Comparison of ENCODE assay signal across 22 cellular contexts in genomic region chr10:60305394-60305892, GRCh38.
A peak's percentile ranks its signal among the peaks of the same experiment; 100 is the strongest.
DNase-seq lines count a peak whose midpoint lies in the region; ATAC-seq and TF ChIP-seq lines count a peak whose summit lies in the region.
"Had no signal": no experiment of that assay in that cellular context is flagged by ENCODE, and none has a peak within 500 bp of the region (broad histone marks: within the 10 kb centered on the region; RNA-seq: fewer than 3 reads in every experiment).

No MANE protein-coding gene starts in this region.

- no peak overlapping the region for H3K9ac ChIP-seq in PC-3 (ENCODE audit: low read length)
- H3K9ac ChIP-seq in mesendoderm (ENCODE audit: low read length), result no peak overlapping the region
- H3K9ac ChIP-seq: KMS-11 had no signal

- TF ChIP-seq CTCF in PC-3 (conservative IDR thresholded peaks at IDR 0.05; ENCODE audit: low read depth, low read length) (no peak), GM20000 (IDR thresholded peaks at IDR 0.05; ENCODE audit: extremely low read depth, missing control alignments) (no peak)

- H3K9me3 ChIP-seq in PC-3 (ENCODE audit: low read length), result no peaks in the 10 kb centered on the region
- H3K9me3 ChIP-seq: Caco-2, thoracic aorta had no signal

- H3K79me2 ChIP-seq in PC-3 (ENCODE audit: low read length) (no peaks in the 10 kb centered on the region), mesendoderm (ENCODE audit: control insufficient read depth, insufficient read depth, low read length) (no peaks in the 10 kb centered on the region)
- H3K79me2 ChIP-seq: hepatocyte had no signal

- H3K4me1 Mint-ChIP-seq in activated CD8-positive, alpha-beta T cell treated with anti-CD3 and anti-CD28 coated beads, Interleukin-2, amount 10 ng/mL, durations not matched to agents 7 days and 5 days (ENCODE audit: low read depth), result no peaks in the 10 kb centered on the region

- no peak overlapping the region for H3K56ac ChIP-seq in mesendoderm (ENCODE audit: low read length)

- no peak overlapping the region for H2BK5ac ChIP-seq in mesendoderm (ENCODE audit: low read length)

- H3K4me3 ChIP-seq in PC-3 (ENCODE audit: low read length) (no peak overlapping the region), mesendoderm (ENCODE audit: low read length) (no peak overlapping the region)
- H3K4me3 ChIP-seq: hepatocyte, thoracic aorta had no signal

- peak overlapping the region; percentile 24 for H3K18ac ChIP-seq in mesendoderm (ENCODE audit: low read length)

- H3K27ac ChIP-seq in PC-3 (ENCODE audit: low read length) (no peak overlapping the region), mesendoderm (ENCODE audit: low read depth, low read length) (no peak overlapping the region)
- H3K27ac ChIP-seq: hepatocyte, KMS-11, thoracic aorta had no signal

- H3K4me1 ChIP-seq in PC-3 (ENCODE audit: insufficient read depth, low read length) (peaks cover 9% of the 10 kb centered on the region), mesendoderm (ENCODE audit: control insufficient read depth, low read depth, low read length) (no peaks in the 10 kb centered on the region)

- intact Hi-C loops in PC-3 (cut with micrococcal nuclease), result no loop called here

- H4K5ac ChIP-seq in mesendoderm (ENCODE audit: low read length), result no peak overlapping the region

- ATAC-seq in PC-3, result peak; percentile 68; the same call in 1 of the 2 replicates
- ATAC-seq in GM18907 (IDR thresholded peaks at IDR 0.05; ENCODE audit: unreplicated experiment), result no peak
- ATAC-seq in GM18867 (IDR thresholded peaks at IDR 0.05; ENCODE audit: unreplicated experiment), result no peak
- no peak for ATAC-seq in activated CD8-positive, alpha-beta T cell treated with anti-CD3 and anti-CD28 coated beads, Interleukin-2, amount 10 ng/mL, durations not matched to agents 7 days and 5 days
- ATAC-seq: activated CD4-positive, alpha-beta T cell treated with anti-CD3 and anti-CD28 coated beads for 36 hours; naive thymus-derived CD4-positive, alpha-beta T cell; Panc1 had no signal

- H4K20me1 ChIP-seq in PC-3 (ENCODE audit: low read length), result no peaks in the 10 kb centered on the region

- no TSS peak for BruUV-seq in PC-3 (replicated peaks; lab: Mats Ljungman, UMichigan)

- H3K9me3 Mint-ChIP-seq in activated CD8-positive, alpha-beta T cell treated with anti-CD3 and anti-CD28 coated beads, Interleukin-2, amount 10 ng/mL, durations not matched to agents 7 days and 5 days (ENCODE audit: insufficient read depth), result no peaks in the 10 kb centered on the region
- H3K9me3 Mint-ChIP-seq: T-helper 1 cell treated with Interleukin-12 subunit alpha and Interleukin-12 subunit beta and Interleukin-4 antibody, amounts not matched to agents 30 μg/mL and 1 μg/mL, for 36 hours had no signal

- no peaks in the 10 kb centered on the region for H3K36me3 ChIP-seq in PC-3 (ENCODE audit: low read depth, low read length)
- no peaks in the 10 kb centered on the region for H3K36me3 ChIP-seq in mesendoderm (ENCODE audit: control insufficient read depth, insufficient read depth, low read length)
- H3K36me3 ChIP-seq: thoracic aorta had no signal

- no peak overlapping the region for H2AK5ac ChIP-seq in mesendoderm (ENCODE audit: low read length)

- H3K4ac ChIP-seq in mesendoderm (ENCODE audit: low read depth, low read length), result no peak overlapping the region

- no peaks in the 10 kb centered on the region for H3K9me2 ChIP-seq in PC-3 (replicated peaks; ENCODE audit: low read length)

- H3K27me3 Mint-ChIP-seq in activated CD8-positive, alpha-beta T cell treated with anti-CD3 and anti-CD28 coated beads, Interleukin-2, amount 10 ng/mL, durations not matched to agents 7 days and 5 days (ENCODE audit: low read depth), result no peaks in the 10 kb centered on the region
- H3K27me3 Mint-ChIP-seq: activated CD4-positive, alpha-beta T cell treated with anti-CD3 and anti-CD28 coated beads for 36 hours; naive thymus-derived CD4-positive, alpha-beta T cell had no signal

- no peak overlapping the region for H4K8ac ChIP-seq in mesendoderm (ENCODE audit: low read depth, low read length)

- CTCF ChIA-PET in PC-3 (lab: Charles Lee), result no interaction called here
- CTCF ChIA-PET in activated CD8-positive, alpha-beta T cell treated with anti-CD3 and anti-CD28 coated beads, Interleukin-2, amount 10 ng/mL, durations not matched to agents 7 days and 5 days (lab: Charles Lee), result no interaction called here

- peak overlapping the region; percentile 9 for H2AFZ ChIP-seq in PC-3 (ENCODE audit: low read length)
- H2AFZ ChIP-seq: hepatocyte had no signal

- no peak overlapping the region for H2BK120ac ChIP-seq in mesendoderm (ENCODE audit: low read depth, low read length)

- no peaks in the 10 kb centered on the region for H3K79me1 ChIP-seq in mesendoderm (ENCODE audit: low read length)

- H3K23ac ChIP-seq in mesendoderm (ENCODE audit: low read length), result no peak overlapping the region

- no peak overlapping the region for H3K4me3 Mint-ChIP-seq in activated CD8-positive, alpha-beta T cell treated with anti-CD3 and anti-CD28 coated beads, Interleukin-2, amount 10 ng/mL, durations not matched to agents 7 days and 5 days
- H3K4me3 Mint-ChIP-seq: activated CD4-positive, alpha-beta T cell treated with anti-CD3 and anti-CD28 coated beads for 36 hours; activated naive CD8-positive, alpha-beta T cell; naive thymus-derived CD4-positive, alpha-beta T cell; T-helper 1 cell treated with Interleukin-12 subunit alpha and Interleukin-12 subunit beta and Interleukin-4 antibody, amounts not matched to agents 30 μg/mL and 1 μg/mL, for 36 hours had no signal

- WGBS in mesendoderm (ENCODE audit: extremely low coverage, insufficient coverage, low lambda C conversion rate), result no CpG with 5 or more reads among the region's 5 CpGs

- POLR2A ChIA-PET in PC-3 (lab: Charles Lee; ENCODE audit: unreplicated experiment), result no interaction called here
- POLR2A ChIA-PET in activated CD8-positive, alpha-beta T cell treated with anti-CD3 and anti-CD28 coated beads, Interleukin-2, amount 10 ng/mL, durations not matched to agents 7 days and 5 days (lab: Charles Lee), result no interaction called here

- no peak overlapping the region for H2BK15ac ChIP-seq in mesendoderm (replicated peaks; ENCODE audit: low read depth)

- no peak overlapping the region for H3K27ac Mint-ChIP-seq in activated CD8-positive, alpha-beta T cell treated with anti-CD3 and anti-CD28 coated beads, Interleukin-2, amount 10 ng/mL, durations not matched to agents 7 days and 5 days
- H3K27ac Mint-ChIP-seq: activated CD4-positive, alpha-beta T cell treated with anti-CD3 and anti-CD28 coated beads for 36 hours; activated naive CD8-positive, alpha-beta T cell; naive thymus-derived CD4-positive, alpha-beta T cell; T-helper 1 cell treated with Interleukin-12 subunit alpha and Interleukin-12 subunit beta and Interleukin-4 antibody, amounts not matched to agents 30 μg/mL and 1 μg/mL, for 36 hours had no signal

- no peaks in the 10 kb centered on the region for H3F3A ChIP-seq in PC-3 (ENCODE audit: low read length, unreplicated experiment)

- no peaks in the 10 kb centered on the region for H3K36me3 Mint-ChIP-seq in activated CD8-positive, alpha-beta T cell treated with anti-CD3 and anti-CD28 coated beads, Interleukin-2, amount 10 ng/mL, durations not matched to agents 7 days and 5 days (ENCODE audit: low read depth)
- H3K36me3 Mint-ChIP-seq: activated naive CD8-positive, alpha-beta T cell had no signal

- peak; percentile 15 for DNase-seq in AG08395 (ENCODE audit: low spot score)
- DNase-seq in PC-3, result no peak
- DNase-seq in dermis blood vessel endothelial cell, result peak; percentile 50
- DNase-seq in mesendoderm, result no peak
- DNase-seq in GM20000 (ENCODE audit: low spot score), result no peak
- no peak for DNase-seq in activated CD8-positive, alpha-beta T cell treated with anti-CD3 and anti-CD28 coated beads, Interleukin-2, amount 10 ng/mL, durations not matched to agents 7 days and 5 days
- DNase-seq: activated CD4-positive, alpha-beta T cell treated with anti-CD3 and anti-CD28 coated beads for 36 hours; activated T-cell treated with anti-CD3 and anti-CD28 coated beads for 4 hours; Caco-2; cerebellar nuclear complex; left cardiac atrium; naive thymus-derived CD4-positive, alpha-beta T cell; NCI-H146; stimulated activated CD4-positive, alpha-beta T cell treated with anti-CD3 and anti-CD28 coated beads, Interleukin-1b, Interleukin-23, amount 100 ng/mL, for 48 hours had no signal

- H3K27me3 ChIP-seq in PC-3 (ENCODE audit: low read length) (no peaks in the 10 kb centered on the region), mesendoderm (ENCODE audit: insufficient read depth, low read length, poor library complexity) (no peaks in the 10 kb centered on the region)
- H3K27me3 ChIP-seq: hepatocyte had no signal

- H3K4me2 ChIP-seq in PC-3 (ENCODE audit: low read length), result no peak overlapping the region
- H3K4me2 ChIP-seq in mesendoderm (ENCODE audit: low read length), result no peak overlapping the region
- H3K4me2 ChIP-seq: hepatocyte, KMS-11 had no signal

Comparison
In these comparisons a context has a peak if more than half of its experiments do, and no peak if none do; other contexts are left out.
1. DNase-seq: peak in AG08395 (single experiment) and dermis blood vessel endothelial cell (single experiment); none in PC-3 (single experiment), mesendoderm (single experiment), GM20000 (single experiment) and activated CD8-positive, alpha-beta T cell treated with anti-CD3 and anti-CD28 coated beads, Interleukin-2, amount 10 ng/mL, durations not matched to agents 7 days and 5 days (single experiment).